22 cellular contexts compared by ENCODE assay signal in the genomic region with DNA sequence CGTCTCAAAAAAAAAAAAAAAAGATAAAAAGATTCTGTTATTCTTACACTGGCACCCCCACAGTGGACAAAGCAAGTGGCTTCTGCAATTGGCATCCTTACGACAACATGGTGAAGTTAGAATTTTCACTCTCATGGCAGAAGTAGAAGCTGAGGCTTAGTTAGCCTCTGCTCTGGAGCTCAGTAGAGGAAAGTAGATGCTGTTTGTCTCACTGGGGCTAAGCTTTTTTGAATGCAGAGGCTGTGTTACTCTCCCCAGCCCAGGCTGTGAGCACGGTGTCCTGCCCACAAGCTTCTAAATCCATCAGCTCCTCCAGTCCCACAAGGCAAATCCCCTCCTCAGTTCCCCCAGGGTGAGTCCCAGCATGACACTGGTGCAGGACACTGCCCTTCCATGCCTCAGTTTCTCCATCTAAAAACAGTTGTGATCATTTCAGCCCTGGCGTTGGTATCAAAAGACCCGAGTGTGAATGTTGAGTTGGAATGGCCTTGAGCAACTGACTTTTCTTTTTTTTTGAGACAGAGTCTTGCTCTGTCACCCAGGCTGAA. TPM values are rescaled to one million over a fixed set of nuclear protein-coding genes. Genes with fewer than 3 reads are reported as not detected.
DNase-seq lines count a peak whose midpoint lies in the region; ATAC-seq and TF ChIP-seq lines count a peak whose summit lies in the region.
"Had no signal": no experiment of that assay in that cellular context is flagged by ENCODE, and none has a peak within 500 bp of the region (broad histone marks: within the 10 kb centered on the region; RNA-seq: fewer than 3 reads in every experiment).

No MANE protein-coding gene starts in this region.

- in situ Hi-C loops in Panc1 (cut with HindIII; ENCODE audit: low pct_unique_long_range_greater_than_20kb, low sequenced_read_pairs): no loop called here

- intact Hi-C loops in CD4-positive, alpha-beta T cell (cut with DNase I, micrococcal nuclease): no loop called here
- intact Hi-C loops in Panc1 (cut with micrococcal nuclease; ENCODE audit: unreplicated experiment): no loop called here
- intact Hi-C loops in Caco-2 (cut with micrococcal nuclease; ENCODE audit: unreplicated experiment): no loop called here

- peak overlapping the region in 8 of 11 experiments; percentile 5 to 50 (median 18); a peak in 7 of 22 replicates for H3K4me2 ChIP-seq in BLaER1 treated with 17β-estradiol and CSF1 and Interleukin-3, amounts not matched to agents 10 nM and 100 nM

- H3K27ac ChIP-seq in BLaER1 treated with 17β-estradiol and CSF1 and Interleukin-3, amounts not matched to agents 10 nM and 100 nM: no peak overlapping the region
- H3K27ac ChIP-seq in CD4-positive, alpha-beta T cell (ENCODE audit: low read depth, low read length): no peak overlapping the region
- no peak overlapping the region for H3K27ac ChIP-seq in Panc1 (ENCODE audit: low read length)
- H3K27ac ChIP-seq: gastrocnemius medialis, right atrium auricular region had no signal

- POLR2A ChIA-PET in CD4-positive, alpha-beta T cell (lab: Charles Lee): interaction anchor here (0.6 to 36.2 kb wide), 5 partner anchors 10 to 75 kb away, joined by 3 to 1343 read pairs (median 3); a partner anchor contains a TSS
- POLR2A ChIA-PET in Panc1 (lab: Charles Lee): interaction anchor here (0.7 kb wide), 1 partner anchor 13 kb away, joined by 5 read pairs; no protein-coding TSS in a partner anchor
- POLR2A ChIA-PET in activated naive CD8-positive, alpha-beta T cell treated with anti-CD3 and anti-CD28 coated beads, Interleukin-2, amount 10 ng/mL, durations not matched to agents 7 days and 5 days (lab: Charles Lee): interaction anchor here (0.6 to 5.0 kb wide), 7 partner anchors 13 to 112 kb away, joined by 3 to 49 read pairs (median 5); a partner anchor contains a TSS
- POLR2A ChIA-PET in Caco-2 (lab: Charles Lee): no interaction called here

- ATAC-seq in CD4-positive, alpha-beta T cell (ENCODE audit: poor library complexity): no peak
- 0 out of 2 replicates have a peak, but pooled peaks have one; percentile 41 for ATAC-seq in Panc1
- ATAC-seq in activated naive CD8-positive, alpha-beta T cell treated with anti-CD3 and anti-CD28 coated beads, Interleukin-2, amount 10 ng/mL, durations not matched to agents 7 days and 5 days (ENCODE audit: low read depth): no peak
- ATAC-seq in HG02623 (IDR thresholded peaks at IDR 0.05; ENCODE audit: unreplicated experiment): no peak
- no peak for ATAC-seq in effector memory CD8-positive, alpha-beta T cell (replicated peaks)
- ATAC-seq: gastrocnemius medialis, WTC11 had no signal

- no peak for TF ChIP-seq CTCF in CD4-positive, alpha-beta T cell (IDR thresholded peaks at IDR 0.05)
- TF ChIP-seq CTCF in Panc1 (IDR thresholded peaks at IDR 0.05) (no peak), Caco-2 (IDR thresholded peaks at IDR 0.05; ENCODE audit: insufficient read depth in 1 of 2, low read depth in 1 of 2, low read length in 1 of 2, severe bottlenecking in 1 of 2, unreplicated experiment in 1 of 2) (no peak)

- DNase-seq in CD4-positive, alpha-beta T cell: no peak
- DNase-seq in Panc1 (ENCODE audit: low read depth, low spot score): no peak
- DNase-seq in activated naive CD8-positive, alpha-beta T cell treated with anti-CD3 and anti-CD28 coated beads, Interleukin-2, amount 10 ng/mL, durations not matched to agents 7 days and 5 days: no peak
- no peak for DNase-seq in Caco-2
- no peak for DNase-seq in effector memory CD8-positive, alpha-beta T cell
- DNase-seq: AML-193; anterior cingulate cortex; central memory CD4-positive, alpha-beta T cell; gastrocnemius medialis; HCEC 1CT; kidney glomerular epithelial cell; mammary epithelial cell; NCI-H1436 treated with DMSO at 0.1 percent for 48 hours; NCI-H2171 treated with DMSO at 0.1 percent for 48 hours; SHP77 treated with DMSO at 0.1 percent for 48 hours; stimulated activated CD4-positive, alpha-beta T cell treated with anti-CD3 and anti-CD28 coated beads, Interleukin-15, amount 100 ng/mL, for 24 hours; stimulated activated naive CD4-positive, alpha-beta T cell had no signal

- H3K36me3 Mint-ChIP-seq in CD4-positive, alpha-beta T cell (ENCODE audit: low read depth): peaks cover 30% of the 10 kb centered on the region
- peaks cover 25% of the 10 kb centered on the region for H3K36me3 Mint-ChIP-seq in activated naive CD8-positive, alpha-beta T cell treated with anti-CD3 and anti-CD28 coated beads, Interleukin-2, amount 10 ng/mL, durations not matched to agents 7 days and 5 days
- H3K36me3 Mint-ChIP-seq in Caco-2 (ENCODE audit: insufficient read depth, unreplicated experiment): no peaks in the 10 kb centered on the region
- peaks cover 23% of the 10 kb centered on the region for H3K36me3 Mint-ChIP-seq in effector memory CD8-positive, alpha-beta T cell (ENCODE audit: insufficient read depth)
- H3K36me3 Mint-ChIP-seq: type B pancreatic cell, WTC11 had no signal

- peak overlapping the region; percentile 99 for H3K27ac Mint-ChIP-seq in CD4-positive, alpha-beta T cell
- peak overlapping the region; percentile 71 for H3K27ac Mint-ChIP-seq in activated naive CD8-positive, alpha-beta T cell treated with anti-CD3 and anti-CD28 coated beads, Interleukin-2, amount 10 ng/mL, durations not matched to agents 7 days and 5 days
- H3K27ac Mint-ChIP-seq in Caco-2 (ENCODE audit: unreplicated experiment): no peak overlapping the region
- H3K27ac Mint-ChIP-seq in effector memory CD8-positive, alpha-beta T cell: peak overlapping the region in 1 of 2 donors; percentile 6
- H3K27ac Mint-ChIP-seq: type B pancreatic cell, WTC11 had no signal

- H3K9ac ChIP-seq in BLaER1 treated with 17β-estradiol and CSF1 and Interleukin-3, amounts not matched to agents 10 nM and 100 nM: no peak overlapping the region

- H3K4me3 ChIP-seq in BLaER1 treated with 17β-estradiol and CSF1 and Interleukin-3, amounts not matched to agents 10 nM and 100 nM: no peak overlapping the region
- H3K4me3 ChIP-seq in Panc1 (ENCODE audit: low read depth in 2 of 2, low read length in 2 of 2) (no peak overlapping the region), Caco-2 (ENCODE audit: low read depth, low read length) (no peak overlapping the region)
- H3K4me3 ChIP-seq: gastrocnemius medialis, right atrium auricular region had no signal

- peaks cover 28 to 100% (median 91%) of the 10 kb centered on the region in 10 experiments for H3K4me1 ChIP-seq in BLaER1 treated with 17β-estradiol and CSF1 and Interleukin-3, amounts not matched to agents 10 nM and 100 nM
- no peaks in the 10 kb centered on the region for H3K4me1 ChIP-seq in Panc1 (ENCODE audit: control insufficient read depth, insufficient read depth, low read length)
- no peaks in the 10 kb centered on the region for H3K4me1 ChIP-seq in Caco-2

- H4K20me1 ChIP-seq in BLaER1 treated with 17β-estradiol and CSF1 and Interleukin-3, amounts not matched to agents 10 nM and 100 nM: no peaks in the 10 kb centered on the region

- H3K4me3 Mint-ChIP-seq in CD4-positive, alpha-beta T cell: no peak overlapping the region
- no peak overlapping the region for H3K4me3 Mint-ChIP-seq in activated naive CD8-positive, alpha-beta T cell treated with anti-CD3 and anti-CD28 coated beads, Interleukin-2, amount 10 ng/mL, durations not matched to agents 7 days and 5 days
- no peak overlapping the region for H3K4me3 Mint-ChIP-seq in Caco-2 (ENCODE audit: unreplicated experiment)
- H3K4me3 Mint-ChIP-seq in effector memory CD8-positive, alpha-beta T cell: no peak overlapping the region
- H3K4me3 Mint-ChIP-seq: type B pancreatic cell, WTC11 had no signal

- H3K27me3 ChIP-seq in BLaER1 treated with 17β-estradiol and CSF1 and Interleukin-3, amounts not matched to agents 10 nM and 100 nM: no peaks in the 10 kb centered on the region; a peak in 1 of 22 replicates
- H3K27me3 ChIP-seq in CD4-positive, alpha-beta T cell (ENCODE audit: control insufficient read depth, insufficient read depth, low read length): no peaks in the 10 kb centered on the region
- H3K27me3 ChIP-seq in Panc1 (ENCODE audit: control insufficient read depth, insufficient read depth, low read length) (no peaks in the 10 kb centered on the region), Caco-2 (replicated peaks; ENCODE audit: control insufficient read depth, insufficient read depth, low read length) (no peaks in the 10 kb centered on the region; the same call in 1 of the 2 replicates)
- H3K27me3 ChIP-seq: gastrocnemius medialis, right atrium auricular region had no signal

- H3K9me3 Mint-ChIP-seq in CD4-positive, alpha-beta T cell: no peaks in the 10 kb centered on the region
- H3K9me3 Mint-ChIP-seq in activated naive CD8-positive, alpha-beta T cell treated with anti-CD3 and anti-CD28 coated beads, Interleukin-2, amount 10 ng/mL, durations not matched to agents 7 days and 5 days: no peaks in the 10 kb centered on the region
- H3K9me3 Mint-ChIP-seq in Caco-2 (ENCODE audit: unreplicated experiment): no peaks in the 10 kb centered on the region
- H3K9me3 Mint-ChIP-seq in effector memory CD8-positive, alpha-beta T cell: no peaks in the 10 kb centered on the region
- H3K9me3 Mint-ChIP-seq: type B pancreatic cell, WTC11 had no signal

- peaks cover 0 to under 1% (median 0%) of the 10 kb centered on the region in 11 experiments; a peak in 2 of 22 replicates for H3K9me3 ChIP-seq in BLaER1 treated with 17β-estradiol and CSF1 and Interleukin-3, amounts not matched to agents 10 nM and 100 nM (replicated peaks in 1 of 11)
- H3K9me3 ChIP-seq in CD4-positive, alpha-beta T cell (ENCODE audit: control insufficient read depth, low read length): no peaks in the 10 kb centered on the region
- no peaks in the 10 kb centered on the region for H3K9me3 ChIP-seq in Panc1 (ENCODE audit: control insufficient read depth, insufficient read depth, low read depth, low read length)
- H3K9me3 ChIP-seq in Caco-2: no peaks in the 10 kb centered on the region
- H3K9me3 ChIP-seq: gastrocnemius medialis, right atrium auricular region had no signal

- H3K4me1 Mint-ChIP-seq in CD4-positive, alpha-beta T cell (ENCODE audit: low read depth): peaks cover 75% of the 10 kb centered on the region
- H3K4me1 Mint-ChIP-seq in activated naive CD8-positive, alpha-beta T cell treated with anti-CD3 and anti-CD28 coated beads, Interleukin-2, amount 10 ng/mL, durations not matched to agents 7 days and 5 days: peaks cover 69% of the 10 kb centered on the region
- no peaks in the 10 kb centered on the region for H3K4me1 Mint-ChIP-seq in Caco-2 (ENCODE audit: low read depth, unreplicated experiment)
- H3K4me1 Mint-ChIP-seq in effector memory CD8-positive, alpha-beta T cell (ENCODE audit: low read depth in 2 of 2): peaks cover 30 to 32% of the 10 kb centered on the region in 2 donors

- H3K27me3 Mint-ChIP-seq in CD4-positive, alpha-beta T cell: no peaks in the 10 kb centered on the region
- no peaks in the 10 kb centered on the region for H3K27me3 Mint-ChIP-seq in activated naive CD8-positive, alpha-beta T cell treated with anti-CD3 and anti-CD28 coated beads, Interleukin-2, amount 10 ng/mL, durations not matched to agents 7 days and 5 days
- peaks cover 2% of the 10 kb centered on the region for H3K27me3 Mint-ChIP-seq in Caco-2 (ENCODE audit: insufficient read depth, unreplicated experiment)
- H3K27me3 Mint-ChIP-seq in effector memory CD8-positive, alpha-beta T cell: no peaks in the 10 kb centered on the region

- H3K36me3 ChIP-seq in BLaER1 treated with 17β-estradiol and CSF1 and Interleukin-3, amounts not matched to agents 10 nM and 100 nM: no peaks in the 10 kb centered on the region
- H3K36me3 ChIP-seq in Panc1 (ENCODE audit: control insufficient read depth, insufficient read depth, low read length) (no peaks in the 10 kb centered on the region), Caco-2 (ENCODE audit: control insufficient read depth, insufficient read depth, low read length) (no peaks in the 10 kb centered on the region)
- H3K36me3 ChIP-seq: gastrocnemius medialis, right atrium auricular region had no signal

- BruUV-seq in Panc1 (replicated peaks; lab: Mats Ljungman, UMichigan) (no TSS peak), Caco-2 (replicated peaks; lab: Mats Ljungman, UMichigan) (no TSS peak)

- CTCF ChIA-PET in CD4-positive, alpha-beta T cell (lab: Charles Lee): interaction anchor here (0.7 to 1.2 kb wide), 3 partner anchors 20 to 37 kb away, joined by 3 read pairs; no protein-coding TSS in a partner anchor
- CTCF ChIA-PET in Panc1 (lab: Charles Lee) (no interaction called here), Caco-2 (lab: Charles Lee) (no interaction called here)

RNA-seq across cellular contexts. Expression of a gene that starts 22.6 kb away (rescaled TPM):
- 10 to 100 TPM; 60.3 to 63.0 TPM for total RNA-seq in CD4-positive, alpha-beta T cell
- total RNA-seq in Panc1 (2021; ENCODE audit: unreplicated experiment) (91.1 TPM), Caco-2 (2022) (75.9 and 76.3 TPM in 2 replicates)
- 56.2 TPM for polyA plus RNA-seq in Panc1 (2012; ENCODE audit: insufficient read length)
- total RNA-seq in activated naive CD8-positive, alpha-beta T cell treated with anti-CD3 and anti-CD28 coated beads, Interleukin-2, amount 10 ng/mL, durations not matched to agents 7 days and 5 days: 100 to 1,000 TPM; 248 to 253 TPM

RNA-seq across cellular contexts. Expression of a gene that starts 27.0 kb away (rescaled TPM):
- 10 to 100 TPM; 60.3 to 61.7 TPM for total RNA-seq in CD4-positive, alpha-beta T cell
- total RNA-seq in Panc1 (2021; ENCODE audit: unreplicated experiment): 4.7 TPM
- polyA plus RNA-seq in Panc1 (2012; ENCODE audit: insufficient read length): 3.7 TPM
- 100 to 1,000 TPM in 1 of 2 experiments, 10 to 100 TPM in 1; 97.1 to 102 TPM for total RNA-seq in activated naive CD8-positive, alpha-beta T cell treated with anti-CD3 and anti-CD28 coated beads, Interleukin-2, amount 10 ng/mL, durations not matched to agents 7 days and 5 days
- total RNA-seq in Caco-2 (2022): 1.1 and 1.3 TPM in 2 replicates

RNA-seq across cellular contexts. Expression of a gene that starts 56.8 kb away (rescaled TPM):
- 10 to 100 TPM; 35.4 to 44.3 TPM for total RNA-seq in CD4-positive, alpha-beta T cell
- total RNA-seq in Panc1 (2021; ENCODE audit: unreplicated experiment) (53.0 TPM), Caco-2 (2022) (53.7 and 68.1 TPM in 2 replicates)
- 42.9 TPM for polyA plus RNA-seq in Panc1 (2012; ENCODE audit: insufficient read length)
- total RNA-seq in activated naive CD8-positive, alpha-beta T cell treated with anti-CD3 and anti-CD28 coated beads, Interleukin-2, amount 10 ng/mL, durations not matched to agents 7 days and 5 days: 10 to 100 TPM; 42.6 to 57.4 TPM

Comparison
In these comparisons a context has a peak if more than half of its experiments do, and no peak if none do; other contexts are left out.
1. RNA of a gene that starts 27.0 kb away (total RNA-seq): 97.1 to 102 TPM in activated naive CD8-positive, alpha-beta T cell treated with anti-CD3 and anti-CD28 coated beads, Interleukin-2, amount 10 ng/mL, durations not matched to agents 7 days and 5 days and 60.3 to 61.7 TPM in CD4-positive, alpha-beta T cell; 4.7 TPM in Panc1 (single experiment) and 1.1 to 1.3 TPM in Caco-2; every median in the first group is over 10 times any median in the second.